21 cellular contexts compared by ENCODE assay signal in genomic region chr5:135156337-135156714, GRCh38.
DNase-seq lines count a peak whose midpoint lies in the region; ATAC-seq, FAIRE-seq and TF ChIP-seq lines count a peak whose summit lies in the region.
"Had no signal": no experiment of that assay in that cellular context is flagged by ENCODE, and none has a peak within 500 bp of the region (broad histone marks: within the 10 kb centered on the region; RNA-seq: fewer than 3 reads in every experiment).

No MANE protein-coding gene starts in this region.

- BruUV-seq in mammary epithelial cell (replicated peaks; lab: Mats Ljungman, UMichigan): no TSS peak

- H3K4me3 ChIP-seq in HL-60 (replicated peaks; ENCODE audit: insufficient read depth, low read length) (no peak overlapping the region), mammary epithelial cell (replicated peaks in 1 of 3; ENCODE audit: insufficient read depth in 1 of 3, low read depth in 2 of 3, low read length in 3 of 3) (no peak overlapping the region), esophagus squamous epithelium (no peak overlapping the region), GM23248 (no peak overlapping the region), heart left ventricle (no peak overlapping the region)
- H3K4me3 ChIP-seq: SJSA1 had no signal

- H4K20me1 ChIP-seq in mammary epithelial cell (ENCODE audit: insufficient read depth, low read length): no peaks in the 10 kb centered on the region
- H4K20me1 ChIP-seq in GM23248 (ENCODE audit: insufficient read depth): no peaks in the 10 kb centered on the region

- FAIRE-seq in GM12891 (lab: Jason Lieb, UNC): no peak
- FAIRE-seq: H54 had no signal

- CTCF ChIA-PET in mammary epithelial cell (lab: Charles Lee; ENCODE audit: low non-redundant PET): no interaction called here

- peaks cover 41% of the 10 kb centered on the region for H3K4me1 ChIP-seq in mammary epithelial cell (ENCODE audit: insufficient read depth, low read length)
- H3K4me1 ChIP-seq in esophagus squamous epithelium: peaks cover 17 to 71% (median 23%) of the 10 kb centered on the region in 3 donors
- H3K4me1 ChIP-seq in GM23248 (ENCODE audit: insufficient read depth): no peaks in the 10 kb centered on the region
- no peaks in the 10 kb centered on the region for H3K4me1 ChIP-seq in heart left ventricle
- H3K4me1 ChIP-seq: SJSA1 had no signal

- no peaks in the 10 kb centered on the region for H3K9me2 ChIP-seq in GM23248 (ENCODE audit: insufficient read depth)

- TF ChIP-seq POLR2A in esophagus squamous epithelium (IDR thresholded peaks at IDR 0.05) (no peak), GM12891 (IDR thresholded peaks at IDR 0.05; ENCODE audit: low read depth, low read length) (no peak), heart left ventricle (IDR thresholded peaks at IDR 0.05) (no peak)

- H3K9ac ChIP-seq in mammary epithelial cell (ENCODE audit: insufficient read depth, low read length) (peak overlapping the region; percentile 20), GM23248 (no peak overlapping the region)

- H3K27me3 ChIP-seq in HL-60 (ENCODE audit: insufficient read depth, poor library complexity, severe bottlenecking) (no peaks in the 10 kb centered on the region), mammary epithelial cell (ENCODE audit: insufficient read depth, low read length) (no peaks in the 10 kb centered on the region), esophagus squamous epithelium (no peaks in the 10 kb centered on the region), GM23248 (replicated peaks; ENCODE audit: insufficient read depth) (peaks cover 19% of the 10 kb centered on the region), heart left ventricle (no peaks in the 10 kb centered on the region)

- in situ Hi-C loops in G401 (cut with HindIII; ENCODE audit: low sequenced_read_pairs) (no loop called here), mammary epithelial cell (cut with MboI; ENCODE audit: low sequenced_read_pairs in 2 of 2) (no loop called here), GM23248 (cut with MboI) (no loop called here)

- H3K9me3 ChIP-seq in mammary epithelial cell (replicated peaks; ENCODE audit: insufficient read depth, low read length): peaks cover 10% of the 10 kb centered on the region
- H3K9me3 ChIP-seq in esophagus squamous epithelium: peaks cover 0 to 22% (median 0%) of the 10 kb centered on the region in 3 donors
- no peaks in the 10 kb centered on the region for H3K9me3 ChIP-seq in GM23248 (ENCODE audit: low read depth)
- H3K9me3 ChIP-seq in heart left ventricle: peaks cover 0 to 34% (median 10%) of the 10 kb centered on the region in 12 donors
- H3K9me3 ChIP-seq: SJSA1 had no signal

- H3K4me2 ChIP-seq in mammary epithelial cell (ENCODE audit: insufficient read depth, low read depth, low read length) (peak overlapping the region; percentile 19), GM23248 (ENCODE audit: unreplicated experiment) (no peak overlapping the region)

- no peaks in the 10 kb centered on the region for H3K79me2 ChIP-seq in mammary epithelial cell (ENCODE audit: insufficient read depth, low read length)
- H3K79me2 ChIP-seq in GM23248 (ENCODE audit: insufficient read depth): no peaks in the 10 kb centered on the region

- 68% methylated on average over 6 of the region's 6 CpGs for WGBS in mammary epithelial cell (ENCODE audit: low coverage, missing lambda C conversion rate)
- 71 to 100% methylated on average over 1 of the region's 6 CpGs for WGBS in esophagus squamous epithelium, 2 donors
- 55 to 59% methylated on average over 5 to 6 of the region's 6 CpGs for WGBS in GM23248 (ENCODE audit: low coverage in 1 of 2, low lambda C conversion rate in 2 of 2, missing lambda C conversion rate in 2 of 2), 2 experiments
- 88% methylated on average over 6 of the region's 6 CpGs for WGBS in heart left ventricle, 4 donors

- DNase-seq in G401 (ENCODE audit: low spot score) (peak; percentile 8), HL-60 (ENCODE audit: low read depth in 1 of 2, low spot score in 1 of 2) (no peak), mammary epithelial cell (no peak), esophagus squamous epithelium (lab: John Stamatoyannopoulos, UW) (no peak), GM12891 (ENCODE audit: insufficient read length, low spot score) (no peak), GM23248 (no peak), heart left ventricle (no peak)
- DNase-seq: CD4-positive, alpha-beta memory T cell; DMS 273 treated with DMSO at 0.1 percent for 48 hours; DMS79; EL; GF-D8; NCI-H1436; NCI-H187; NCI-H2171 treated with DMSO at 0.1 percent for 48 hours; NCI-H510A treated with DMSO at 0.1 percent for 48 hours; OCI-M1; Right ventricle myocardium superior had no signal

- TF ChIP-seq CTCF in HL-60 (IDR thresholded peaks at IDR 0.05; ENCODE audit: insufficient read depth, low read length): no peak
- TF ChIP-seq CTCF in mammary epithelial cell (conservative IDR thresholded peaks at IDR 0.05 in 1 of 2, IDR thresholded peaks at IDR 0.05 in 1 of 2; ENCODE audit: extremely low read depth in 1 of 2, insufficient read depth in 1 of 2, low read depth in 1 of 2, low read length in 2 of 2): no peak
- no peak for TF ChIP-seq CTCF in esophagus squamous epithelium (IDR thresholded peaks at IDR 0.05)
- no peak for TF ChIP-seq CTCF in heart left ventricle (IDR thresholded peaks at IDR 0.05)

- ATAC-seq in HG03571 (IDR thresholded peaks at IDR 0.05; ENCODE audit: unreplicated experiment) (no peak), heart left ventricle (no peak)

- H3K36me3 ChIP-seq in mammary epithelial cell (ENCODE audit: insufficient read depth, low read length) (no peaks in the 10 kb centered on the region), esophagus squamous epithelium (no peaks in the 10 kb centered on the region), GM23248 (ENCODE audit: low read depth) (no peaks in the 10 kb centered on the region), heart left ventricle (no peaks in the 10 kb centered on the region)
- H3K36me3 ChIP-seq: SJSA1 had no signal

- H3F3A ChIP-seq in GM23248 (ENCODE audit: insufficient read depth): no peaks in the 10 kb centered on the region

- H2AFZ ChIP-seq in mammary epithelial cell (ENCODE audit: low read depth, low read length) (no peak overlapping the region), GM23248 (no peak overlapping the region)

- dilution Hi-C loops in mammary epithelial cell (cut with HindIII; ENCODE audit: low sequenced_read_pairs): no loop called here

- intact Hi-C loops in mammary epithelial cell (cut with micrococcal nuclease): loop anchor here (2.0 kb wide), 1 partner anchor 18 kb away; no protein-coding TSS in a partner anchor
- intact Hi-C loops in esophagus squamous epithelium (cut with DNase I): no loop called here
- intact Hi-C loops in heart left ventricle (cut with DNase I): no loop called here

- H3K27ac ChIP-seq in HL-60 (replicated peaks) (peak overlapping the region; percentile 79), mammary epithelial cell (ENCODE audit: insufficient read depth, low read depth, low read length) (peak overlapping the region; percentile 79), esophagus squamous epithelium (peak overlapping the region; percentile 86 to 92 (median 90)), GM23248 (no peak overlapping the region), heart left ventricle (no peak overlapping the region)
- H3K27ac ChIP-seq: SJSA1 had no signal

TF ChIP-seq in GM12891, 5 proteins besides CTCF, POLR2A, EP300 and RAD21:
- TF ChIP-seq SPI1 (IDR thresholded peaks at IDR 0.05; ENCODE audit: low read depth, low read length) (no peak), POLR2AphosphoS5 (IDR thresholded peaks at IDR 0.05; ENCODE audit: low read depth, low read length) (no peak), TAF1 (IDR thresholded peaks at IDR 0.05; ENCODE audit: low read depth, low read length) (no peak), POU2F2 (IDR thresholded peaks at IDR 0.05; ENCODE audit: low read depth, low read length) (no peak), PAX5 (IDR thresholded peaks at IDR 0.05; ENCODE audit: insufficient read depth, low read length, severe bottlenecking) (no peak)

Comparison
In these comparisons a context has a peak if more than half of its experiments do, and no peak if none do; other contexts are left out.
1. H3K27ac ChIP-seq: peak in HL-60 (single experiment), mammary epithelial cell (single experiment) and esophagus squamous epithelium (4 of 4); none in GM23248 (single experiment) and heart left ventricle (0 of 12).